Comparison of ENCODE assay signal across 8 cellular contexts in genomic region chr6:23224540-23224939, GRCh38.
"Had no signal": no experiment of that assay in that cellular context is flagged by ENCODE, and none has a peak within 500 bp of the region (broad histone marks: within the 10 kb centered on the region; RNA-seq: fewer than 3 reads in every experiment).

No MANE protein-coding gene starts in this region.

- H3K4me3 ChIP-seq: GM23338, K562 had no signal

- H2AFZ ChIP-seq: GM23338 had no signal

- FAIRE-seq: H1, H54, HTR-8/SVneo, K562 had no signal

- H3K4me2 ChIP-seq: GM23338 had no signal

- DNase-seq: H9, HCEC 1CT, IMR-90 had no signal

- ATAC-seq: GM23338, K562 had no signal
